8 cellular contexts compared by ENCODE assay signal in the genomic region with DNA sequence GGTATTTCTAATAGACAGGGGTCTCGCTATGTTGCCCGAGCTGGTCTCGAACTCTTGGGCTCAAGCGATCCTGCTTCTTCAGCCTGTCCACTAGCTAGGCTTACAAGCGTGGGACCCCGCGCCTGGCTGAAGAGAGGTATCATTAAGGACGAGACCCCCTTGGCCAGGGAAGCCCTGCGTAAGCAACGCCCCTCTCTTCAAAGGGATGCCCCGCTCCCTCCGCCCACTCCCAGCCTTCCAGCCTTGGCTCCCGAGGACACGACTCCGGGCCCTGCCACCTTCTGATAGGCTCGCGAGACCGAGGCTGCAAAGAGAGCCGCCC. TPM values are rescaled to one million over a fixed set of nuclear protein-coding genes. Genes with fewer than 3 reads are reported as not detected.
DNase-seq lines count a peak whose midpoint lies in the region; ATAC-seq and TF ChIP-seq lines count a peak whose summit lies in the region.

No MANE protein-coding gene starts in this region.

- H3K27ac ChIP-seq in WERI-Rb-1 (peak overlapping the region; percentile 95), foreskin keratinocyte (peak overlapping the region; percentile 83)

- peak overlapping the region; percentile 86 for H3K4me2 ChIP-seq in skeletal muscle satellite cell (ENCODE audit: low read length)

- TF ChIP-seq CTCF in BE2C (IDR thresholded peaks at IDR 0.05; ENCODE audit: low read depth, low read length): no peak
- TF ChIP-seq CTCF in WERI-Rb-1 (IDR thresholded peaks at IDR 0.05; ENCODE audit: low read depth, low read length): no peak
- no peak for TF ChIP-seq CTCF in foreskin keratinocyte (conservative IDR thresholded peaks at IDR 0.05)

- DNase-seq in BE2C: peak; percentile 100
- peak; percentile 99 for DNase-seq in WERI-Rb-1
- DNase-seq in foreskin keratinocyte: no peak
- no peak for DNase-seq in kidney tubule cell (ENCODE audit: low spot score)

- H3K4me1 ChIP-seq in BE2C (peaks cover 5% of the 10 kb centered on the region; the same call in 1 of the 2 replicates), foreskin keratinocyte (no peaks in the 10 kb centered on the region), skeletal muscle satellite cell (ENCODE audit: control insufficient read depth, insufficient read depth, low read length) (peaks cover 13% of the 10 kb centered on the region)

- ATAC-seq in GM21528 (IDR thresholded peaks at IDR 0.05; ENCODE audit: low FRiP score, unreplicated experiment) (peak; percentile 1), foreskin keratinocyte (no peak), GM18511 (IDR thresholded peaks at IDR 0.05; ENCODE audit: unreplicated experiment) (no peak), GM19324 (IDR thresholded peaks at IDR 0.05; ENCODE audit: low FRiP score, unreplicated experiment) (no peak)

- H3K4me3 ChIP-seq in BE2C (ENCODE audit: low read depth, low read length) (peak overlapping the region; percentile 80), WERI-Rb-1 (ENCODE audit: low read depth, low read length) (peak overlapping the region; percentile 84), skeletal muscle satellite cell (ENCODE audit: low read length) (peak overlapping the region; percentile 92)

- H3K36me3 ChIP-seq in BE2C: no peaks in the 10 kb centered on the region; the same call in 1 of the 2 replicates
- peaks cover 17% of the 10 kb centered on the region for H3K36me3 ChIP-seq in WERI-Rb-1
- no peaks in the 10 kb centered on the region for H3K36me3 ChIP-seq in skeletal muscle satellite cell (ENCODE audit: insufficient read depth, low read length)

- H3K27me3 ChIP-seq in BE2C (no peaks in the 10 kb centered on the region), WERI-Rb-1 (ENCODE audit: insufficient read depth, low read depth, severe bottlenecking) (no peaks in the 10 kb centered on the region), foreskin keratinocyte (no peaks in the 10 kb centered on the region), skeletal muscle satellite cell (ENCODE audit: control insufficient read depth, insufficient read depth, low read length) (no peaks in the 10 kb centered on the region)

- H3K9me3 ChIP-seq in BE2C (no peaks in the 10 kb centered on the region), WERI-Rb-1 (ENCODE audit: severe bottlenecking) (no peaks in the 10 kb centered on the region), skeletal muscle satellite cell (replicated peaks; ENCODE audit: low read length) (no peaks in the 10 kb centered on the region)

- H3K9ac ChIP-seq in skeletal muscle satellite cell (ENCODE audit: low read depth, low read length): peak overlapping the region; percentile 91

RNA-seq across cellular contexts. Expression of gene ZKSCAN5, which starts 0.2 kb away (rescaled TPM):
- polyA plus RNA-seq in BE2C (2012; ENCODE audit: insufficient read depth, insufficient read length, low read depth): 21.0 TPM
- total RNA-seq in foreskin keratinocyte: 10.7 and 11.1 TPM in 2 replicates
- polyA plus RNA-seq in foreskin keratinocyte: 4.3 and 4.4 TPM in 2 replicates
- 7.9 and 11.2 TPM in 2 replicates for total RNA-seq in skeletal muscle satellite cell (2012; rRNA removed)

RNA-seq across cellular contexts. Expression of gene ZNF394, which starts 4.2 kb away (rescaled TPM):
- 35.2 TPM for polyA plus RNA-seq in BE2C (2012; ENCODE audit: insufficient read depth, insufficient read length, low read depth)
- total RNA-seq in foreskin keratinocyte: 14.7 and 15.4 TPM in 2 replicates
- 10.6 and 10.7 TPM in 2 replicates for polyA plus RNA-seq in foreskin keratinocyte
- 19.2 and 24.3 TPM in 2 replicates for total RNA-seq in skeletal muscle satellite cell (2012; rRNA removed)

RNA-seq across cellular contexts. Expression of gene ZNF789, which starts 31.6 kb away (rescaled TPM):
- 5.5 TPM for polyA plus RNA-seq in BE2C (2012; ENCODE audit: insufficient read depth, insufficient read length, low read depth)
- total RNA-seq in foreskin keratinocyte: 4.2 and 6.1 TPM in 2 replicates
- polyA plus RNA-seq in foreskin keratinocyte: 2.4 and 2.8 TPM in 2 replicates
- 4.8 and 5.8 TPM in 2 replicates for total RNA-seq in skeletal muscle satellite cell (2012; rRNA removed)

RNA-seq across cellular contexts. Expression of gene ATP5MF, which starts 38.3 kb away (rescaled TPM):
- polyA plus RNA-seq in BE2C (2012; ENCODE audit: insufficient read depth, insufficient read length, low read depth): 733 TPM
- total RNA-seq in foreskin keratinocyte: 574 and 629 TPM in 2 replicates
- 1,137 and 1,181 TPM in 2 replicates for polyA plus RNA-seq in foreskin keratinocyte
- 306 and 312 TPM in 2 replicates for total RNA-seq in skeletal muscle satellite cell (2012; rRNA removed)

RNA-seq across cellular contexts. Expression of gene FAM200A, which starts 47.7 kb away (rescaled TPM):
- 7.0 TPM for polyA plus RNA-seq in BE2C (2012; ENCODE audit: insufficient read depth, insufficient read length, low read depth)
- total RNA-seq in foreskin keratinocyte: 5.6 and 5.8 TPM in 2 replicates
- polyA plus RNA-seq in foreskin keratinocyte: 3.2 and 3.6 TPM in 2 replicates
- total RNA-seq in skeletal muscle satellite cell (2012; rRNA removed): 8.1 and 9.6 TPM in 2 replicates

Comparison
In these comparisons a context has a peak if more than half of its experiments do, and no peak if none do; other contexts are left out.
1. DNase-seq: peak in BE2C (single experiment) and WERI-Rb-1 (single experiment); none in foreskin keratinocyte (0 of 2) and kidney tubule cell (single experiment).
2. Peak in every context shown above with its lines, with median percentiles within 50 percentile points of each other: H3K4me3 ChIP-seq.